ENCODE assay signal across 1 cellular context in genomic region chr11:66347425-66348276, GRCh38.
TF ChIP-seq lines count a peak whose summit lies in the region.

TSS of gene B4GAT1 (minus strand) at chr11:66347629. CDS start at chr11:66347545, 84 bp downstream.

TF ChIP-seq in H1, 55 proteins besides CTCF, POLR2A, EP300 and RAD21:
- TF ChIP-seq MAFK (IDR thresholded peaks at IDR 0.05; ENCODE audit: low read depth, low read length): peak; percentile 51; the same call in 1 of the 2 replicates
- peak; percentile 100 for TF ChIP-seq RBBP5 (IDR thresholded peaks at IDR 0.05; ENCODE audit: borderline replicate concordance, low read depth, low read length)
- TF ChIP-seq MAX (IDR thresholded peaks at IDR 0.05): peak; percentile 55
- peak; percentile 84 for TF ChIP-seq KDM4A (IDR thresholded peaks at IDR 0.05; ENCODE audit: low read depth, low read length, severe bottlenecking)
- TF ChIP-seq POLR2AphosphoS5 (IDR thresholded peaks at IDR 0.05; ENCODE audit: low read depth, low read length): peak; percentile 83
- TF ChIP-seq SP4 (IDR thresholded peaks at IDR 0.05; ENCODE audit: low read length): peak; percentile 34; the same call in 1 of the 2 replicates
- peak; percentile 83 for TF ChIP-seq PHF8 (conservative IDR thresholded peaks at IDR 0.05; ENCODE audit: low read depth, low read length)
- TF ChIP-seq E2F6 (IDR thresholded peaks at IDR 0.05): 0 out of 2 replicates have a peak, but pooled peaks have one; percentile 7
- TF ChIP-seq TAF1 (IDR thresholded peaks at IDR 0.05; ENCODE audit: low read depth, low read length): peak; percentile 47; the same call in 1 of the 2 replicates
- TF ChIP-seq CBX5 (IDR thresholded peaks at IDR 0.05; ENCODE audit: low read depth, low read length): no peak
- peak; percentile 29; the same call in 1 of the 2 replicates for TF ChIP-seq NRF1 (IDR thresholded peaks at IDR 0.05; ENCODE audit: low read depth, low read length)
- TF ChIP-seq CREB1 (IDR thresholded peaks at IDR 0.05): peak; percentile 83
- TF ChIP-seq ASH2L (IDR thresholded peaks at IDR 0.05; ENCODE audit: low read length): peak; percentile 100
- TF ChIP-seq ATF2 (IDR thresholded peaks at IDR 0.05; ENCODE audit: low read length): peak; percentile 84; the same call in 1 of the 2 replicates
- TF ChIP-seq HDAC6 (IDR thresholded peaks at IDR 0.05; ENCODE audit: low read depth, low read length): no peak
- TF ChIP-seq TBP (IDR thresholded peaks at IDR 0.05; ENCODE audit: low read depth, low read length): peak; percentile 100
- no peak for TF ChIP-seq FOSL1 (IDR thresholded peaks at IDR 0.05; ENCODE audit: insufficient read depth, low read depth, low read length)
- TF ChIP-seq SIX5 (IDR thresholded peaks at IDR 0.05; ENCODE audit: low read depth, low read length): no peak
- peak; percentile 80; the same call in 1 of the 2 replicates for TF ChIP-seq BACH1 (IDR thresholded peaks at IDR 0.05; ENCODE audit: low read length)
TF ChIP-seq in H1: peak in this region for 15.
